In the genomic region with DNA sequence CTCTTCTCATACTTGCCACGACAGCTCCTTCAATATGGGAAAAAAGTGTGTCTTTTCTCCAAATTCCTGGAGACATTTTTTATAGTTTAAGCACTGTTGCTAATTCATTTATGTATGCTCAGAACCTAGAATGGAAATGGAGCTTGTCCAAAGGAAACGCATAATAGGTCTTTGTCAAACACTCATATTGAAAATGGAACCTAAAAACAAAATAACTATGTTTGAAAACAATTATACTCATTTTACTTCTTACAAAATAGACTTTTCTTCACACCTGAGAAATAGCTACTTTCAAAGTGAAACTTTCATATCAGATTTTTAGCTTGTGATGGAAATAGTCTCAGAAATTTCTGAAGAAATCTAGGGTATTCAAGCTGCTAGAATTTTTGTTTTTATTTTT, we compare ENCODE assay signal across 19 cellular contexts.
DNase-seq lines count a peak whose midpoint lies in the region; ATAC-seq, FAIRE-seq and TF ChIP-seq lines count a peak whose summit lies in the region.
"Had no signal": no experiment of that assay in that cellular context is flagged by ENCODE, and none has a peak within 500 bp of the region (broad histone marks: within the 10 kb centered on the region; RNA-seq: fewer than 3 reads in every experiment).

No MANE protein-coding gene starts in this region.

- no peak overlapping the region for H3K14ac ChIP-seq in H9 (ENCODE audit: insufficient read depth, low read length)

- H3K36me3 ChIP-seq in suprapubic skin, result no peaks in the 10 kb centered on the region
- H3K36me3 ChIP-seq: cardiac muscle cell, prostate gland, upper lobe of left lung had no signal

- H4K20me1 ChIP-seq in H9 (ENCODE audit: control insufficient read depth, insufficient read depth, insufficient read length), result no peaks in the 10 kb centered on the region

- peak; percentile 29 for DNase-seq in GM10248 (ENCODE audit: extremely low spot score)
- no peak for DNase-seq in GM19239 (ENCODE audit: insufficient read length, low spot score)
- no peak for DNase-seq in H9
- no peak for DNase-seq in AML-193 (lab: John Stamatoyannopoulos, UW)
- DNase-seq in stimulated activated naive CD4-positive, alpha-beta T cell treated with Interleukin-2 at 50 U/mL for 16 hours (lab: John Stamatoyannopoulos, UW), result no peak
- no peak for DNase-seq in suprapubic skin (ENCODE audit: low spot score in 2 of 2)
- DNase-seq: Caco-2, Kasumi-1, kidney glomerular epithelial cell, NCI-H2029, upper lobe of left lung had no signal

- H3K9me3 ChIP-seq in H9 (ENCODE audit: control insufficient read depth, low read depth, low read length), result no peaks in the 10 kb centered on the region
- no peaks in the 10 kb centered on the region for H3K9me3 ChIP-seq in suprapubic skin
- H3K9me3 ChIP-seq: Caco-2, prostate gland, upper lobe of left lung had no signal

- H3K18ac ChIP-seq in H9 (ENCODE audit: insufficient read length, low read depth, low read length), result no peak overlapping the region

- H3K36me3 Mint-ChIP-seq in H9 (ENCODE audit: insufficient read depth in 1 of 3, low read depth in 3 of 3), result no peaks in the 10 kb centered on the region
- H3K36me3 Mint-ChIP-seq: activated naive CD4-positive, alpha-beta T cell treated with anti-CD3 and anti-CD28 coated beads, Interleukin-2, amount 50 U/mL, for 72 hours had no signal

- CTCF ChIA-PET in GM10248 (lab: Yijun Ruan, JAX), result interaction anchor here (0.7 kb wide), 1 partner anchor 27 kb away, joined by 3 read pairs; no protein-coding TSS in a partner anchor

- no peak overlapping the region for H2BK20ac ChIP-seq in H9 (ENCODE audit: low read depth, low read length, poor library complexity, severe bottlenecking)

- H3K56ac ChIP-seq in H9 (ENCODE audit: insufficient read length, low read depth, low read length), result no peak overlapping the region

- H3K4me3 Mint-ChIP-seq in H9, result no peak overlapping the region

- TF ChIP-seq EP300 in suprapubic skin (IDR thresholded peaks at IDR 0.05), result no peak

- TF ChIP-seq CTCF in GM10248 (IDR thresholded peaks at IDR 0.05; ENCODE audit: control extremely low read depth, extremely low read depth, low read depth, missing control alignments) (no peak), H9 (conservative IDR thresholded peaks at IDR 0.05) (no peak), suprapubic skin (IDR thresholded peaks at IDR 0.05) (no peak)

- ATAC-seq in HG02642 (IDR thresholded peaks at IDR 0.05; ENCODE audit: poor library complexity, unreplicated experiment) (peak; percentile 39), HG03196 (IDR thresholded peaks at IDR 0.05; ENCODE audit: unreplicated experiment) (peak; percentile 52)

- no peak overlapping the region for H4K8ac ChIP-seq in H9 (replicated peaks; ENCODE audit: insufficient read length, low read depth, low read length)

- H3K23ac ChIP-seq in H9 (ENCODE audit: insufficient read length, low read depth, low read length), result no peak overlapping the region

- H2AFZ ChIP-seq in H9 (ENCODE audit: low read length), result no peak overlapping the region

- H2BK120ac ChIP-seq in H9 (ENCODE audit: low read depth, low read length, poor library complexity, severe bottlenecking), result no peak overlapping the region

- H3K27me3 Mint-ChIP-seq in H9 (ENCODE audit: low read depth), result no peaks in the 10 kb centered on the region

- H3K23me2 ChIP-seq in H9 (ENCODE audit: insufficient read length, low read depth, low read length, poor library complexity, severe bottlenecking), result no peaks in the 10 kb centered on the region

- WGBS in H9 (ENCODE audit: extremely low coverage, insufficient read length, low lambda C conversion rate), result no CpG with 5 or more reads among the region's 2 CpGs
- 72% methylated on average over 2 of the region's 2 CpGs for WGBS in suprapubic skin

- no peak overlapping the region for H2BK12ac ChIP-seq in H9 (ENCODE audit: insufficient read length, low read depth, low read length)

- no peak overlapping the region for H4K5ac ChIP-seq in H9 (ENCODE audit: insufficient read length, low read depth, low read length)

- H3K4me1 ChIP-seq in H9 (ENCODE audit: insufficient read depth, low read length) (no peaks in the 10 kb centered on the region), suprapubic skin (no peaks in the 10 kb centered on the region)
- H3K4me1 ChIP-seq: Caco-2, prostate gland, upper lobe of left lung had no signal

- H2AK5ac ChIP-seq in H9 (ENCODE audit: insufficient read length, low read length), result no peak overlapping the region

- POLR2A ChIA-PET in GM10248 (lab: Yijun Ruan, JAX), result no interaction called here

- H3K4me1 Mint-ChIP-seq in H9, result no peaks in the 10 kb centered on the region

- H3K9ac ChIP-seq in H9 (ENCODE audit: extremely low read depth, insufficient read length, low read length), result no peak overlapping the region

- H3K27ac Mint-ChIP-seq in H9, result no peak overlapping the region
- H3K27ac Mint-ChIP-seq: activated naive CD4-positive, alpha-beta T cell treated with anti-CD3 and anti-CD28 coated beads, Interleukin-2, amount 50 U/mL, for 72 hours had no signal

- no peak overlapping the region for H3K4ac ChIP-seq in H9 (ENCODE audit: low read depth, low read length)

- H3K9me3 Mint-ChIP-seq in H9, result no peaks in the 10 kb centered on the region
- H3K9me3 Mint-ChIP-seq: activated naive CD4-positive, alpha-beta T cell treated with anti-CD3 and anti-CD28 coated beads, Interleukin-2, amount 50 U/mL, for 72 hours had no signal

- H2BK5ac ChIP-seq in H9 (ENCODE audit: insufficient read length, low read length), result no peak overlapping the region

- no peaks in the 10 kb centered on the region for H3K79me2 ChIP-seq in H9 (ENCODE audit: insufficient read depth, low read length)

- peak; percentile 86 for FAIRE-seq in GM19239 (lab: Jason Lieb, UNC)
- FAIRE-seq: endothelial cell of umbilical vein had no signal

- H3K4me2 ChIP-seq in H9 (ENCODE audit: insufficient read depth, insufficient read length, low read length), result no peak overlapping the region

- H3K79me1 ChIP-seq in H9 (ENCODE audit: insufficient read depth, low read depth, low read length, poor library complexity, severe bottlenecking), result no peaks in the 10 kb centered on the region

- H2BK15ac ChIP-seq in H9 (ENCODE audit: low read depth, low read length), result no peak overlapping the region

- TF ChIP-seq POLR2A in suprapubic skin (IDR thresholded peaks at IDR 0.05), result no peak

- H3T11ph ChIP-seq in H9 (ENCODE audit: low read length), result no peak overlapping the region

- no peaks in the 10 kb centered on the region for H3K27me3 ChIP-seq in H9 (ENCODE audit: insufficient read depth, low read length)
- H3K27me3 ChIP-seq in suprapubic skin, result no peaks in the 10 kb centered on the region
- H3K27me3 ChIP-seq: cardiac muscle cell, upper lobe of left lung had no signal

- H3K27ac ChIP-seq in H9 (ENCODE audit: insufficient read length, low read depth, low read length) (no peak overlapping the region), suprapubic skin (no peak overlapping the region)
- H3K27ac ChIP-seq: cardiac muscle cell, HL-60, prostate gland, upper lobe of left lung, VCaP had no signal

- no peak overlapping the region for H4K91ac ChIP-seq in H9 (ENCODE audit: insufficient read length, low read depth, low read length)

- no peak overlapping the region for H3K4me3 ChIP-seq in suprapubic skin
- H3K4me3 ChIP-seq: cardiac muscle cell, prostate gland, upper lobe of left lung had no signal
